In the genomic region with DNA sequence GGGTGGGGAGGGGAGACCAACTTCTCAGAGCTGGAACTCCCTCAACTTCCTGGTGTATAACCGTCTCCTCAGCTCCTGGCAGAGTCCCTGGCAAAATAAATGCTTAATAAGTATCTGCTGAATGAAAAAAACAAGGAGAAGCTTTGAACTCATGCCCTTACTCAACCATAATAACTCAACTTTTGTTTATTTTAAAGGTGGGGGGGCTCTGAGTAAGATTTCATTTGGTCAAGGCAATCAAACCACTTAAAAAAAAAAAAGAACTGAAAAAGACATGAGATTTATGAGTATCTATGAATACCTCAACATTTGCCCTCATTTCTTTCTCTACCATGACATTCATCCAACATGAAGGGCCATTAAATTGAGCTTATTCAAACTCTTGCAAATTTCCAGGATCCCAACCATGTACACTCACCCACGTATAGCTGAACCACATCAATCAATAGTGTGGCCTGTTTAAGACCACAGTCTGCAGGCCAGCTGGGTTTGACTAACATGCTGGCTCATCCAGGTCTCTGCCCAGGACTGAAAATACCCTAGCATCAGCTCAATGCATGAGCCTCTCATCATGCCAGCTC, we compare ENCODE assay signal across 12 cellular contexts.
DNase-seq lines count a peak whose midpoint lies in the region; ATAC-seq and TF ChIP-seq lines count a peak whose summit lies in the region.
"Had no signal": no experiment of that assay in that cellular context is flagged by ENCODE, and none has a peak within 500 bp of the region (broad histone marks: within the 10 kb centered on the region; RNA-seq: fewer than 3 reads in every experiment).

No MANE protein-coding gene starts in this region.

- H3K9me3 Mint-ChIP-seq in activated T-cell treated with anti-CD3 and anti-CD28 coated beads, Interleukin-2, amount 50 U/mL, for 4 hours, result no peaks in the 10 kb centered on the region
- no peaks in the 10 kb centered on the region for H3K9me3 Mint-ChIP-seq in stimulated activated memory B cell treated with anti-CD40 and anti-IgM and Interleukin-4, amounts not matched to agents 10 μg/mL and 1 μg/mL and 100 μg/mL, for 72 hours

- peak overlapping the region; percentile 75 for H3K27ac ChIP-seq in epithelial cell of prostate
- H3K27ac ChIP-seq in esophagus squamous epithelium, result no peak overlapping the region
- H3K27ac ChIP-seq: right lobe of liver had no signal

- no peaks in the 10 kb centered on the region for H3K9me3 ChIP-seq in esophagus squamous epithelium
- H3K9me3 ChIP-seq: right lobe of liver had no signal

- H3K27me3 Mint-ChIP-seq in activated T-cell treated with anti-CD3 and anti-CD28 coated beads, Interleukin-2, amount 50 U/mL, for 4 hours (ENCODE audit: low read depth), result no peaks in the 10 kb centered on the region
- no peaks in the 10 kb centered on the region for H3K27me3 Mint-ChIP-seq in stimulated activated memory B cell treated with anti-CD40 and anti-IgM and Interleukin-4, amounts not matched to agents 10 μg/mL and 1 μg/mL and 100 μg/mL, for 72 hours

- no peaks in the 10 kb centered on the region for H3K27me3 ChIP-seq in esophagus squamous epithelium
- H3K27me3 ChIP-seq: right lobe of liver had no signal

- H3K36me3 ChIP-seq in esophagus squamous epithelium, result no peaks in the 10 kb centered on the region
- H3K36me3 ChIP-seq: right lobe of liver had no signal

- H3K4me3 Mint-ChIP-seq in activated T-cell treated with anti-CD3 and anti-CD28 coated beads, Interleukin-2, amount 50 U/mL, for 4 hours, result no peak overlapping the region
- H3K4me3 Mint-ChIP-seq in stimulated activated memory B cell treated with anti-CD40 and anti-IgM and Interleukin-4, amounts not matched to agents 10 μg/mL and 1 μg/mL and 100 μg/mL, for 72 hours, result no peak overlapping the region

- peak overlapping the region; percentile 22 for H3K27ac Mint-ChIP-seq in stimulated activated memory B cell treated with anti-CD40 and anti-IgM and Interleukin-4, amounts not matched to agents 10 μg/mL and 1 μg/mL and 100 μg/mL, for 72 hours

- H3K36me3 Mint-ChIP-seq in activated T-cell treated with anti-CD3 and anti-CD28 coated beads, Interleukin-2, amount 50 U/mL, for 4 hours (ENCODE audit: insufficient read depth), result peaks cover 26% of the 10 kb centered on the region
- no peaks in the 10 kb centered on the region for H3K36me3 Mint-ChIP-seq in stimulated activated memory B cell treated with anti-CD40 and anti-IgM and Interleukin-4, amounts not matched to agents 10 μg/mL and 1 μg/mL and 100 μg/mL, for 72 hours

- WGBS in esophagus squamous epithelium, 2 donors, result 32% methylated on average over 2 of the region's 2 CpGs

- TF ChIP-seq CTCF in esophagus squamous epithelium (IDR thresholded peaks at IDR 0.05), result no peak

- no peak for DNase-seq in activated T-cell treated with anti-CD3 and anti-CD28 coated beads, Interleukin-2, amount 50 U/mL, for 4 hours
- DNase-seq in activated T-cell treated with anti-CD3 and anti-CD28 coated beads, Interleukin-2, amount 50 U/mL, for 1 hour, result no peak
- DNase-seq in NOMO-1 treated with DMSO at 0.1 percent for 48 hours (lab: John Stamatoyannopoulos, UW; ENCODE audit: unreplicated experiment) (peak; percentile 58), epithelial cell of prostate (ENCODE audit: low read depth, low spot score) (peak; percentile 67), esophagus squamous epithelium (lab: John Stamatoyannopoulos, UW) (no peak)
- DNase-seq: AML-193; effector memory CD4-positive, alpha-beta T cell; NCI-H1694 treated with DMSO at 0.1 percent for 48 hours; right lobe of liver had no signal

- H3K4me1 ChIP-seq in esophagus squamous epithelium, result peaks cover 22 to 67% (median 28%) of the 10 kb centered on the region in 3 donors

- TF ChIP-seq POLR2A in esophagus squamous epithelium (IDR thresholded peaks at IDR 0.05), result no peak

- peak; percentile 5 to 16 for ATAC-seq in activated T-cell treated with anti-CD3 and anti-CD28 coated beads, Interleukin-2, amount 50 U/mL, for 4 hours
- ATAC-seq in stimulated activated memory B cell treated with anti-CD40 and anti-IgM and Interleukin-4, amounts not matched to agents 10 μg/mL and 1 μg/mL and 100 μg/mL, for 72 hours, result no peak
- ATAC-seq in GM21390 (IDR thresholded peaks at IDR 0.05; ENCODE audit: unreplicated experiment), result no peak
- no peak for ATAC-seq in HG03045 (IDR thresholded peaks at IDR 0.05; ENCODE audit: unreplicated experiment)

- H3K4me1 Mint-ChIP-seq in activated T-cell treated with anti-CD3 and anti-CD28 coated beads, Interleukin-2, amount 50 U/mL, for 4 hours (ENCODE audit: low read depth), result peaks cover 90% of the 10 kb centered on the region
- H3K4me1 Mint-ChIP-seq in stimulated activated memory B cell treated with anti-CD40 and anti-IgM and Interleukin-4, amounts not matched to agents 10 μg/mL and 1 μg/mL and 100 μg/mL, for 72 hours, result peaks cover 58% of the 10 kb centered on the region

- no peak overlapping the region for H3K4me3 ChIP-seq in esophagus squamous epithelium
- H3K4me3 ChIP-seq: right lobe of liver had no signal

- intact Hi-C loops in esophagus squamous epithelium (cut with DNase I), result no loop called here

Comparison
In these comparisons a context has a peak if more than half of its experiments do, and no peak if none do; other contexts are left out.
1. ATAC-seq: peak in activated T-cell treated with anti-CD3 and anti-CD28 coated beads, Interleukin-2, amount 50 U/mL, for 4 hours (2 of 2); none in stimulated activated memory B cell treated with anti-CD40 and anti-IgM and Interleukin-4, amounts not matched to agents 10 μg/mL and 1 μg/mL and 100 μg/mL, for 72 hours (single experiment), GM21390 (single experiment) and HG03045 (single experiment).
2. DNase-seq: peak in NOMO-1 treated with DMSO at 0.1 percent for 48 hours (single experiment) and epithelial cell of prostate (single experiment); none in activated T-cell treated with anti-CD3 and anti-CD28 coated beads, Interleukin-2, amount 50 U/mL, for 4 hours (single experiment), activated T-cell treated with anti-CD3 and anti-CD28 coated beads, Interleukin-2, amount 50 U/mL, for 1 hour (single experiment) and esophagus squamous epithelium (single experiment).